ENCODE assay signal across 21 cellular contexts in the genomic region with DNA sequence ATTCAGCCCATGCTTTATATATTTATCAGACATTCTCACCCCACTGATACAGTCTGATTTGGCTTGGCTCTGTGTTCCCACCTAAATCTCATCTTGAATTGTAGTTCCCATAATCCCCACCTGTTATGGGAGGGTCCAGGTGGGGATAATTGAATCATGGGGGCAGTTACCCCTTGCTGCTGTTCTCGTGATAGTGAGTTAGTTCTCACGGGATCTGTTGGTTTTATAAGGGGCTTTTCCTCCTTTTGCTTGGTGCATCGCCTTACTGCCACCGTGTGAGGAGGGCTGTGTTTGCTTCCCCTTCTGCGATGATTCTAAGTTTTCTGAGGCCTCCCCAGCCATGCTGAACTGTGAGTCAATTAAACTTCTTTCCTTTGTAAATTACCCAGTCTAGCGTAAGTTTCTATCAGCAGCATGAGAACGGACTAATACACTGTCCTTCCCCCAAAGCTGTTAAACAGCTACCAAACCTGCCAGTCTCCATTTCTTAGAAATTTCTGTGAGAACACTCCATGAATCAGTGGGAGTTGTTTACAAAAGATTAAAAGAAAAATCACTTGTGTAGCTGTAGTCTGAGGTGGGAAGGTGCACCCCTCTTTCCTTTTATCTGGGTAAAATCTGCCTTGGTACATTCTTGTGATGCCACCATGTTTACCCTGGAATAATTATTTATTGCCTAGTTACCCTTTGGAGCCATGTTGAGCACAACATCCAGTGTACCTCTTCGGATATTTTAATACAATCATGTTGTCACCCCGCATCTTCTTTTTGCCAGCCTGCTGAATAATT.
DNase-seq lines count a peak whose midpoint lies in the region; ATAC-seq, FAIRE-seq and TF ChIP-seq lines count a peak whose summit lies in the region.
"Had no signal": no experiment of that assay in that cellular context is flagged by ENCODE, and none has a peak within 500 bp of the region (broad histone marks: within the 10 kb centered on the region; RNA-seq: fewer than 3 reads in every experiment).

No MANE protein-coding gene starts in this region.

- 77% methylated on average over 9 of the region's 9 CpGs for whole genome bisulfite sequencing in A549 (ENCODE audit: missing lambda C conversion rate)
- WGBS in IMR-90 (ENCODE audit: extremely low coverage in 2 of 2, insufficient read length in 1 of 2), 2 experiments = no CpG with 5 or more reads among the region's 9 CpGs
- WGBS in mesodermal cell (ENCODE audit: insufficient coverage in 2 of 2), 2 experiments = 86 to 88% methylated on average over 6 to 8 of the region's 9 CpGs

- no peak overlapping the region for H2AFZ ChIP-seq in IMR-90 (replicated peaks; ENCODE audit: low read length, poor library complexity)

- CTCF ChIA-PET in A549 (lab: Yijun Ruan, JAX) = interaction anchor here (1.0 to 1.2 kb wide), 2 partner anchors 9 to 17 kb away, joined by 3 to 4 read pairs; no protein-coding TSS in a partner anchor
- CTCF ChIA-PET in IMR-90 (lab: Yijun Ruan, JAX) = no interaction called here
- CTCF ChIA-PET in activated CD8-positive, alpha-beta T cell treated with anti-CD3 and anti-CD28 coated beads for 36 hours (lab: Charles Lee) = no interaction called here

- peaks cover 54% of the 10 kb centered on the region for H3K4me1 Mint-ChIP-seq in brain
- H3K4me1 Mint-ChIP-seq in activated CD8-positive, alpha-beta T cell treated with anti-CD3 and anti-CD28 coated beads for 36 hours (ENCODE audit: low read depth) = no peaks in the 10 kb centered on the region

- peak overlapping the region; percentile 27 to 61 (median 43) for H3K27ac Mint-ChIP-seq in brain
- no peak overlapping the region for H3K27ac Mint-ChIP-seq in activated CD8-positive, alpha-beta T cell treated with anti-CD3 and anti-CD28 coated beads for 36 hours
- H3K27ac Mint-ChIP-seq: activated naive CD8-positive, alpha-beta T cell had no signal

- no peaks in the 10 kb centered on the region for H4K20me1 ChIP-seq in IMR-90 (ENCODE audit: insufficient read depth, low read length)

- H2BK120ac ChIP-seq in IMR-90 (ENCODE audit: low read depth, low read length) = peak overlapping the region; percentile 79

- TF ChIP-seq CTCF in A549 (IDR thresholded peaks at IDR 0.05) = no peak
- TF ChIP-seq CTCF in IMR-90 (conservative IDR thresholded peaks at IDR 0.05; ENCODE audit: low read depth, low read length) = no peak
- no peak for TF ChIP-seq CTCF in brain (conservative IDR thresholded peaks at IDR 0.05)
- no peak for TF ChIP-seq CTCF in activated CD8-positive, alpha-beta T cell treated with anti-CD3 and anti-CD28 coated beads for 36 hours (IDR thresholded peaks at IDR 0.05)
- TF ChIP-seq CTCF in GM20000 (IDR thresholded peaks at IDR 0.05; ENCODE audit: extremely low read depth, missing control alignments) = no peak

- peak overlapping the region; percentile 88 for H2BK5ac ChIP-seq in IMR-90 (ENCODE audit: low read depth, low read length, poor library complexity, severe bottlenecking)

- peak overlapping the region; percentile 82 for H3K4ac ChIP-seq in IMR-90 (ENCODE audit: low read depth, low read length)

- H3K27ac ChIP-seq in A549 = peak overlapping the region; percentile 81 to 88
- H3K27ac ChIP-seq in IMR-90 (ENCODE audit: insufficient read depth, low read length) = peak overlapping the region; percentile 47
- peak overlapping the region; percentile 57 for H3K27ac ChIP-seq in mesodermal cell (ENCODE audit: low read depth, low read length, severe bottlenecking)
- H3K27ac ChIP-seq: cardiac muscle cell, upper lobe of right lung had no signal

- in situ Hi-C loops in IMR-90 (cut with MboI; ENCODE audit: low sequenced_read_pairs) = no loop called here

- H3K4me1 ChIP-seq in A549 = peaks cover 77% of the 10 kb centered on the region
- H3K4me1 ChIP-seq in IMR-90 (ENCODE audit: control insufficient read depth, insufficient read depth, low read length) = peaks cover 44% of the 10 kb centered on the region
- peaks cover 39% of the 10 kb centered on the region for H3K4me1 ChIP-seq in mesodermal cell (ENCODE audit: control insufficient read depth, insufficient read depth, low read length, poor library complexity, severe bottlenecking)

- peak overlapping the region; percentile 25 to 74 for H4K8ac ChIP-seq in IMR-90 (ENCODE audit: low read depth in 2 of 2, low read length in 2 of 2)

- TF ChIP-seq RAD21 in A549 (conservative IDR thresholded peaks at IDR 0.05 in 1 of 2, IDR thresholded peaks at IDR 0.05 in 1 of 2) (no peak), IMR-90 (IDR thresholded peaks at IDR 0.05; ENCODE audit: low read length) (no peak)

- H3K9me3 ChIP-seq in A549 (peaks cover under 1% of the 10 kb centered on the region; the same call in 1 of the 3 replicates), IMR-90 (ENCODE audit: control insufficient read depth, insufficient read depth, low read length) (no peaks in the 10 kb centered on the region), mesodermal cell (ENCODE audit: control insufficient read depth, low read length) (no peaks in the 10 kb centered on the region)
- H3K9me3 ChIP-seq: stomach, upper lobe of right lung had no signal

- peak overlapping the region; percentile 66 for H3K23ac ChIP-seq in IMR-90 (ENCODE audit: low read depth, low read length)

- peaks cover 6 to 49% of the 10 kb centered on the region in 2 experiments; a peak in 3 of 4 replicates for H3K79me1 ChIP-seq in IMR-90 (ENCODE audit: low read depth in 1 of 2, low read length in 2 of 2)

- no peak overlapping the region for H2AK9ac ChIP-seq in IMR-90 (replicated peaks; ENCODE audit: low read depth, low read length, poor library complexity)

- H2AK5ac ChIP-seq in IMR-90 (ENCODE audit: low read depth, low read length) = peak overlapping the region; percentile 84

- H4K91ac ChIP-seq in IMR-90 (ENCODE audit: insufficient read depth, low read depth, low read length) = peak overlapping the region; percentile 50

- peak overlapping the region; percentile 76 for H4K5ac ChIP-seq in IMR-90 (ENCODE audit: low read depth, low read length)

- H3K56ac ChIP-seq in IMR-90 (ENCODE audit: extremely low read depth, insufficient read depth, low read length) = no peak overlapping the region

- no peak overlapping the region for H3K9ac ChIP-seq in IMR-90 (ENCODE audit: low read depth, low read length)

- ATAC-seq in A549 (no peak), IMR-90 (ENCODE audit: low read depth) (no peak), HG03095 (IDR thresholded peaks at IDR 0.05; ENCODE audit: unreplicated experiment) (no peak)
- no peak for ATAC-seq in activated CD8-positive, alpha-beta T cell treated with anti-CD3 and anti-CD28 coated beads for 36 hours
- ATAC-seq: activated CD4-positive, CD25-positive, alpha-beta regulatory T cell treated with anti-CD3 and anti-CD28 coated beads, Interleukin-2, amount 50 U/mL, for 24 hours; left cardiac atrium; upper lobe of right lung had no signal

- no peak overlapping the region for H3K4me3 ChIP-seq in A549
- no peak overlapping the region for H3K4me3 ChIP-seq in IMR-90 (ENCODE audit: insufficient read depth, low read depth, low read length)
- H3K4me3 ChIP-seq in mesodermal cell (ENCODE audit: extremely low read depth, insufficient read depth, low read length, poor library complexity, severe bottlenecking) = no peak overlapping the region
- H3K4me3 ChIP-seq: cardiac muscle cell, stomach, upper lobe of right lung had no signal

- H3K14ac ChIP-seq in IMR-90 (replicated peaks; ENCODE audit: low read depth, low read length) = peak overlapping the region; percentile 73

- TF ChIP-seq EP300 in A549 (IDR thresholded peaks at IDR 0.05) = no peak

- H3K36me3 Mint-ChIP-seq in brain = peaks cover 3% of the 10 kb centered on the region
- H3K36me3 Mint-ChIP-seq in activated CD8-positive, alpha-beta T cell treated with anti-CD3 and anti-CD28 coated beads for 36 hours (ENCODE audit: low read depth) = no peaks in the 10 kb centered on the region
- H3K36me3 Mint-ChIP-seq: activated naive CD8-positive, alpha-beta T cell; CD14-positive monocyte had no signal

- TF ChIP-seq POLR2A in A549 (IDR thresholded peaks at IDR 0.05; ENCODE audit: low read length) (no peak), IMR-90 (IDR thresholded peaks at IDR 0.05; ENCODE audit: low read depth, low read length) (no peak)

- peak overlapping the region; percentile 56 for H3K18ac ChIP-seq in IMR-90 (ENCODE audit: low read depth, low read length)

- peak overlapping the region; percentile 55 for H2BK20ac ChIP-seq in IMR-90 (ENCODE audit: low read depth, low read length)

- H3K9me3 Mint-ChIP-seq in brain = peaks cover 0 to 3% (median 0%) of the 10 kb centered on the region in 5 experiments
- H3K9me3 Mint-ChIP-seq in activated CD8-positive, alpha-beta T cell treated with anti-CD3 and anti-CD28 coated beads for 36 hours = peaks cover 4% of the 10 kb centered on the region

- H3K4me2 ChIP-seq in A549 = peak overlapping the region; percentile 56
- no peak overlapping the region; the same call in 1 of the 2 replicates for H3K4me2 ChIP-seq in IMR-90 (ENCODE audit: low read depth, low read length)

- H3K36me3 ChIP-seq in IMR-90 (ENCODE audit: control insufficient read depth, insufficient read depth, low read length) = no peaks in the 10 kb centered on the region
- H3K36me3 ChIP-seq in mesodermal cell (ENCODE audit: control insufficient read depth, insufficient read depth, low read length) = no peaks in the 10 kb centered on the region
- H3K36me3 ChIP-seq: cardiac muscle cell, stomach, upper lobe of right lung had no signal

- H3K9me1 ChIP-seq in IMR-90 (ENCODE audit: insufficient read depth, low read length) = peaks cover 39% of the 10 kb centered on the region

- no peak for DNase-seq in A549 (ENCODE audit: low read depth in 1 of 2, low spot score in 1 of 2)
- no peak for DNase-seq in IMR-90
- no peak for DNase-seq in activated CD8-positive, alpha-beta T cell treated with anti-CD3 and anti-CD28 coated beads for 36 hours
- no peak for DNase-seq in GM03348 (ENCODE audit: low spot score)
- DNase-seq in GM20000 (ENCODE audit: low spot score) = no peak
- DNase-seq: KBM-7; left cardiac atrium; NCI-H1092; NCI-H2081; NCI-H510A; stimulated activated CD4-positive, alpha-beta T cell treated with anti-CD3 and anti-CD28 coated beads, Interleukin-4, amount 100 ng/mL, for 24 hours; stomach; upper lobe of right lung had no signal

- intact Hi-C loops in IMR-90 (cut with micrococcal nuclease) = loop anchor here (1.0 to 10.0 kb wide), 2 partner anchors 261 to 300 kb away; no protein-coding TSS in a partner anchor
- intact Hi-C loops in activated CD8-positive, alpha-beta T cell treated with anti-CD3 and anti-CD28 coated beads for 36 hours (cut with micrococcal nuclease) = no loop called here

- H3K27me3 Mint-ChIP-seq in brain = peaks cover 4% of the 10 kb centered on the region
- peaks cover 3% of the 10 kb centered on the region for H3K27me3 Mint-ChIP-seq in activated CD8-positive, alpha-beta T cell treated with anti-CD3 and anti-CD28 coated beads for 36 hours
- H3K27me3 Mint-ChIP-seq: activated naive CD8-positive, alpha-beta T cell had no signal

- no TSS peak for BruUV-seq in IMR-90 (replicated peaks; lab: Mats Ljungman, UMichigan)

- FAIRE-seq in A549 (lab: Jason Lieb, UNC) = no peak
- FAIRE-seq: GM12892 had no signal

- peak overlapping the region in 1 of 5 experiments; percentile 23 for H3K4me3 Mint-ChIP-seq in brain
- no peak overlapping the region for H3K4me3 Mint-ChIP-seq in activated CD8-positive, alpha-beta T cell treated with anti-CD3 and anti-CD28 coated beads for 36 hours
- H3K4me3 Mint-ChIP-seq: activated naive CD8-positive, alpha-beta T cell; CD14-positive monocyte had no signal

- H2BK15ac ChIP-seq in IMR-90 (ENCODE audit: low read depth, low read length) = peak overlapping the region; percentile 64; the same call in 2 of the 3 replicates

- POLR2A ChIA-PET in A549 (lab: Yijun Ruan, JAX) (no interaction called here), IMR-90 (lab: Charles Lee; ENCODE audit: unreplicated experiment) (no interaction called here)
- POLR2A ChIA-PET in activated CD8-positive, alpha-beta T cell treated with anti-CD3 and anti-CD28 coated beads for 36 hours (lab: Charles Lee) = no interaction called here

- H3K27me3 ChIP-seq in IMR-90 (ENCODE audit: control insufficient read depth, insufficient read depth, low read length) = no peaks in the 10 kb centered on the region
- H3K27me3 ChIP-seq: cardiac muscle cell, stomach, upper lobe of right lung had no signal

- dilution Hi-C loops in IMR-90 (cut with HindIII; ENCODE audit: low sequenced_read_pairs, unreplicated experiment) = no loop called here
